ENCODE assay signal across 9 cellular contexts in genomic region chr2:143150287-143150686, GRCh38. TPM values are rescaled to one million over a fixed set of nuclear protein-coding genes. Genes with fewer than 3 reads are reported as not detected.
DNase-seq lines count a peak whose midpoint lies in the region; ATAC-seq and TF ChIP-seq lines count a peak whose summit lies in the region.
"Had no signal": no experiment of that assay in that cellular context is flagged by ENCODE, and none has a peak within 500 bp of the region (broad histone marks: within the 10 kb centered on the region; RNA-seq: fewer than 3 reads in every experiment).

No MANE protein-coding gene starts in this region.

- H3K9me3 Mint-ChIP-seq in CD4-positive, alpha-beta T cell = no peaks in the 10 kb centered on the region
- H3K9me3 Mint-ChIP-seq in activated B cell treated with CpG ODN at 0.5 μM for 24 hours = no peaks in the 10 kb centered on the region
- no peaks in the 10 kb centered on the region for H3K9me3 Mint-ChIP-seq in HFFc6
- H3K9me3 Mint-ChIP-seq in progenitor cell of endocrine pancreas (ENCODE audit: low read depth) = no peaks in the 10 kb centered on the region

- H3K9me3 ChIP-seq in CD4-positive, alpha-beta T cell (ENCODE audit: control insufficient read depth, low read length) = no peaks in the 10 kb centered on the region

- no peak for TF ChIP-seq CTCF in CD4-positive, alpha-beta T cell (IDR thresholded peaks at IDR 0.05)
- TF ChIP-seq CTCF in activated B cell treated with CpG ODN at 0.5 μM for 24 hours (IDR thresholded peaks at IDR 0.05) (no peak), HFFc6 (IDR thresholded peaks at IDR 0.05) (no peak), progenitor cell of endocrine pancreas (IDR thresholded peaks at IDR 0.05; ENCODE audit: unreplicated experiment) (no peak)

- peak overlapping the region; percentile 13 for H3K27ac ChIP-seq in CD4-positive, alpha-beta T cell (ENCODE audit: low read depth, low read length)
- H3K27ac ChIP-seq: VCaP had no signal

- intact Hi-C loops in CD4-positive, alpha-beta T cell (cut with DNase I, micrococcal nuclease) = no loop called here
- intact Hi-C loops in activated B cell treated with CpG ODN at 0.5 μM for 24 hours (cut with micrococcal nuclease) = loop anchor here (1.0 kb wide), 3 partner anchors 8 to 21 kb away; partner anchors contain the start of gene ARHGAP15

- CTCF ChIA-PET in CD4-positive, alpha-beta T cell (lab: Charles Lee) = no interaction called here
- CTCF ChIA-PET in activated B cell treated with CpG ODN at 0.5 μM for 24 hours (lab: Charles Lee) = no interaction called here

- POLR2A ChIA-PET in CD4-positive, alpha-beta T cell (lab: Charles Lee) = interaction anchor here (0.8 to 3.0 kb wide), 5 partner anchors 8 to 24 kb away, joined by 3 to 17 read pairs (median 5); no protein-coding TSS in a partner anchor
- POLR2A ChIA-PET in activated B cell treated with CpG ODN at 0.5 μM for 24 hours (lab: Charles Lee) = interaction anchor here (0.6 to 0.7 kb wide), 3 partner anchors 9 to 22 kb away, joined by 3 to 4 read pairs (median 4); no protein-coding TSS in a partner anchor

- H3K27me3 ChIP-seq in CD4-positive, alpha-beta T cell (ENCODE audit: control insufficient read depth, insufficient read depth, low read length) = no peaks in the 10 kb centered on the region

- peak overlapping the region; percentile 62 for H3K4me3 Mint-ChIP-seq in CD4-positive, alpha-beta T cell
- peak overlapping the region; percentile 56 for H3K4me3 Mint-ChIP-seq in activated B cell treated with CpG ODN at 0.5 μM for 24 hours
- no peak overlapping the region for H3K4me3 Mint-ChIP-seq in HFFc6
- H3K4me3 Mint-ChIP-seq in progenitor cell of endocrine pancreas (ENCODE audit: low read depth) = no peak overlapping the region

- H3K36me3 Mint-ChIP-seq in CD4-positive, alpha-beta T cell (ENCODE audit: low read depth) = peaks cover 15% of the 10 kb centered on the region
- H3K36me3 Mint-ChIP-seq in activated B cell treated with CpG ODN at 0.5 μM for 24 hours (ENCODE audit: low read depth) (peaks cover 14% of the 10 kb centered on the region), HFFc6 (ENCODE audit: low read depth) (no peaks in the 10 kb centered on the region), progenitor cell of endocrine pancreas (ENCODE audit: insufficient read depth) (no peaks in the 10 kb centered on the region)

- peak overlapping the region; percentile 83 for H3K27ac Mint-ChIP-seq in CD4-positive, alpha-beta T cell
- H3K27ac Mint-ChIP-seq in activated B cell treated with CpG ODN at 0.5 μM for 24 hours (peak overlapping the region; percentile 87), HFFc6 (no peak overlapping the region), progenitor cell of endocrine pancreas (no peak overlapping the region)

- H3K4me1 Mint-ChIP-seq in CD4-positive, alpha-beta T cell (ENCODE audit: low read depth) = peaks cover 94% of the 10 kb centered on the region
- peaks cover 91% of the 10 kb centered on the region for H3K4me1 Mint-ChIP-seq in activated B cell treated with CpG ODN at 0.5 μM for 24 hours
- H3K4me1 Mint-ChIP-seq in HFFc6 (ENCODE audit: low read depth) = no peaks in the 10 kb centered on the region
- no peaks in the 10 kb centered on the region for H3K4me1 Mint-ChIP-seq in progenitor cell of endocrine pancreas (ENCODE audit: low read depth)

- no peaks in the 10 kb centered on the region for H3K27me3 Mint-ChIP-seq in CD4-positive, alpha-beta T cell
- no peaks in the 10 kb centered on the region for H3K27me3 Mint-ChIP-seq in activated B cell treated with CpG ODN at 0.5 μM for 24 hours
- H3K27me3 Mint-ChIP-seq in HFFc6 (ENCODE audit: insufficient read depth) = peaks cover 4% of the 10 kb centered on the region; the same call in 1 of the 2 replicates
- H3K27me3 Mint-ChIP-seq in progenitor cell of endocrine pancreas = no peaks in the 10 kb centered on the region

- no peak for DNase-seq in CD4-positive, alpha-beta T cell
- DNase-seq in activated B cell treated with CpG ODN at 0.5 μM for 24 hours (no peak), NCI-H2107 (lab: John Stamatoyannopoulos, UW) (no peak), HFFc6 (no peak), HuH-7 (ENCODE audit: low spot score) (no peak), progenitor cell of endocrine pancreas (ENCODE audit: low spot score, unreplicated experiment) (no peak)

- ATAC-seq in CD4-positive, alpha-beta T cell (ENCODE audit: poor library complexity) = peak; percentile 51
- ATAC-seq in GM19351 (IDR thresholded peaks at IDR 0.05; ENCODE audit: unreplicated experiment) (peak; percentile 64), HG03135 (IDR thresholded peaks at IDR 0.05; ENCODE audit: unreplicated experiment) (peak; percentile 48), activated B cell treated with CpG ODN at 0.5 μM for 24 hours (ENCODE audit: low read depth) (peak; percentile 89)

RNA-seq across cellular contexts. Expression of gene ARHGAP15, which starts 21.1 kb away (rescaled TPM):
- 100 to 1,000 TPM; 158 to 165 TPM for total RNA-seq in CD4-positive, alpha-beta T cell
- total RNA-seq in activated B cell treated with CpG ODN at 0.5 μM for 24 hours (101 and 112 TPM in 2 replicates), progenitor cell of endocrine pancreas (not detected in 2 replicates)
- not detected for total RNA-seq in HFFc6 (2021; fragmentation: NEBNext Ultra II Directional; extraction: Animal tissue kit (Norgen Biotek cat#: 25700))

Comparison
In these comparisons a context has a peak if more than half of its experiments do, and no peak if none do; other contexts are left out.
1. H3K27ac Mint-ChIP-seq: peak in CD4-positive, alpha-beta T cell (single experiment) and activated B cell treated with CpG ODN at 0.5 μM for 24 hours (single experiment); none in HFFc6 (single experiment) and progenitor cell of endocrine pancreas (single experiment).
2. H3K4me3 Mint-ChIP-seq: peak in CD4-positive, alpha-beta T cell (single experiment) and activated B cell treated with CpG ODN at 0.5 μM for 24 hours (single experiment); none in HFFc6 (single experiment) and progenitor cell of endocrine pancreas (single experiment).
3. RNA of gene ARHGAP15, which starts 21.1 kb away (total RNA-seq): 158 to 165 TPM in CD4-positive, alpha-beta T cell and 101 to 112 TPM in activated B cell treated with CpG ODN at 0.5 μM for 24 hours; not detected in HFFc6 and not detected in progenitor cell of endocrine pancreas; every median in the first group is over 10 times any median in the second.
4. Peak in every context shown above with its lines, with median percentiles within 50 percentile points of each other: ATAC-seq.